ENCODE assay signal across 1 cellular context in the genomic region with DNA sequence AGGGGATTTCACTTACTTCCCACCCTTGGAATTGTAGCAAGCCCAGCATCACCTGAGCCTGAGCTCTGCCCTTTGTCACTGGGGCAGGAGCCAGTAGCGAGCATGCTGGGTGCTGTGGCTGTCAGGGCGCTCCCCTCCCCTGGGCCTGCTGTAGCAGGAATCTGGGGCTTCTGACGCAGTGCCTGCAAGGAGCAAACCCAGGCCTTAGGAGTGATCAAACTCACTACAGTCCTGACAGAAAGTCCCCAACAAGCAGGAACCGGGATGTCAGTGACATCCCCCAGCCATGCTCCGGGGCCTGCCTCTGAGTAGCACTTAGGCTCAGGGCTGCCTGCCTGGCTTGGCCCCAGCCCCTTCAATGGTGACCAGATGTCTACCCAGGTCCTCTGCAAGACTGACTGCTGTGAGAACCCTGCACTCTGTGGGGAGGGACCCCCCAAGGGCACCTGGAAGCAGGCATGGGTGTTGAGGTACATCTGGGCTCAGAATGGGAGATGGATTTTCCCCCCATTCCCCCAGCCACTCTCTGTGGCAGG.
TF ChIP-seq lines count a peak whose summit lies in the region.

No MANE protein-coding gene starts in this region.

TF ChIP-seq in GM12878, 131 proteins besides CTCF, POLR2A, EP300 and RAD21 (continued from another document):
- TF ChIP-seq, protein P1, sequence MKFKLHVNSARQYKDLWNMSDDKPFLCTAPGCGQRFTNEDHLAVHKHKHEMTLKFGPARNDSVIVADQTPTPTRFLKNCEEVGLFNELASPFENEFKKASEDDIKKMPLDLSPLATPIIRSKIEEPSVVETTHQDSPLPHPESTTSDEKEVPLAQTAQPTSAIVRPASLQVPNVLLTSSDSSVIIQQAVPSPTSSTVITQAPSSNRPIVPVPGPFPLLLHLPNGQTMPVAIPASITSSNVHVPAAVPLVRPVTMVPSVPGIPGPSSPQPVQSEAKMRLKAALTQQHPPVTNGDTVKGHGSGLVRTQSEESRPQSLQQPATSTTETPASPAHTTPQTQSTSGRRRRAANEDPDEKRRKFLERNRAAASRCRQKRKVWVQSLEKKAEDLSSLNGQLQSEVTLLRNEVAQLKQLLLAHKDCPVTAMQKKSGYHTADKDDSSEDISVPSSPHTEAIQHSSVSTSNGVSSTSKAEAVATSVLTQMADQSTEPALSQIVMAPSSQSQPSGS (IDR thresholded peaks at IDR 0.05; ENCODE audit: low read length), result no peak
- no peak for TF ChIP-seq CHD4 (IDR thresholded peaks at IDR 0.05)
- no peak for TF ChIP-seq PAX8 (IDR thresholded peaks at IDR 0.05)
